Comparison of ENCODE assay signal across 1 cellular context in the genomic region with DNA sequence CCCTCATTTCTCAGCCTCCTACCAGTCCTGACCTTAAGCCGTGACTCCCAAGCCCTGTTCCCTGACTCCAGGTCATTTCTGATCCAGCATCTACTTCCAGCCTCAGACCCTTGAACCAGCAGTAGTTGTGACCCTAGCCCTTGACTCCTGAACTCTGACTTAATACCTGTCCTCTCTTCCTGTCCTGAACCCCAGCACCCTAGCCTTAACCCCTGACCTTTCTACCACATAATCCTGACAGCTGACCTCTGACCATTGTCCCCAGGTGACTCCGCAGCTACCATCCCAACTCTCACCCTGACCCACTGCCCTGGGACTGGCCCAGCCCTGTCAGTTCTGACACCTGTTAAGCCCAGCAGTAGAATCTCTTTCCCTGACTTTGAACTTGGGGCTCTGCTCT.
TF ChIP-seq lines count a peak whose summit lies in the region.

No MANE protein-coding gene starts in this region.

TF ChIP-seq in liver, 16 proteins besides CTCF, POLR2A, EP300 and RAD21 (continued from another document):
- TF ChIP-seq TAF1 (conservative IDR thresholded peaks at IDR 0.05) (no peak), EGR1 (IDR thresholded peaks at IDR 0.05; ENCODE audit: low read depth in 2 of 2) (no peak), NR2F2 (IDR thresholded peaks at IDR 0.05) (peak; percentile 94), FOXA1 (IDR thresholded peaks at IDR 0.05) (no peak), YY1 (IDR thresholded peaks at IDR 0.05) (no peak), JUND (IDR thresholded peaks at IDR 0.05) (no peak)
- TF ChIP-seq, protein P1, sequence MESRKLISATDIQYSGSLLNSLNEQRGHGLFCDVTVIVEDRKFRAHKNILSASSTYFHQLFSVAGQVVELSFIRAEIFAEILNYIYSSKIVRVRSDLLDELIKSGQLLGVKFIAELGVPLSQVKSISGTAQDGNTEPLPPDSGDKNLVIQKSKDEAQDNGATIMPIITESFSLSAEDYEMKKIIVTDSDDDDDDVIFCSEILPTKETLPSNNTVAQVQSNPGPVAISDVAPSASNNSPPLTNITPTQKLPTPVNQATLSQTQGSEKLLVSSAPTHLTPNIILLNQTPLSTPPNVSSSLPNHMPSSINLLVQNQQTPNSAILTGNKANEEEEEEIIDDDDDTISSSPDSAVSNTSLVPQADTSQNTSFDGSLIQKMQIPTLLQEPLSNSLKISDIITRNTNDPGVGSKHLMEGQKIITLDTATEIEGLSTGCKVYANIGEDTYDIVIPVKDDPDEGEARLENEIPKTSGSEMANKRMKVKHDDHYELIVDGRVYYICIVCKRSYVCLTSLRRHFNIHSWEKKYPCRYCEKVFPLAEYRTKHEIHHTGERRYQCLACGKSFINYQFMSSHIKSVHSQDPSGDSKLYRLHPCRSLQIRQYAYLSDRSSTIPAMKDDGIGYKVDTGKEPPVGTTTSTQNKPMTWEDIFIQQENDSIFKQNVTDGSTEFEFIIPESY (IDR thresholded peaks at IDR 0.05), result no peak
